Comparison of ENCODE assay signal across 18 cellular contexts in the genomic region with DNA sequence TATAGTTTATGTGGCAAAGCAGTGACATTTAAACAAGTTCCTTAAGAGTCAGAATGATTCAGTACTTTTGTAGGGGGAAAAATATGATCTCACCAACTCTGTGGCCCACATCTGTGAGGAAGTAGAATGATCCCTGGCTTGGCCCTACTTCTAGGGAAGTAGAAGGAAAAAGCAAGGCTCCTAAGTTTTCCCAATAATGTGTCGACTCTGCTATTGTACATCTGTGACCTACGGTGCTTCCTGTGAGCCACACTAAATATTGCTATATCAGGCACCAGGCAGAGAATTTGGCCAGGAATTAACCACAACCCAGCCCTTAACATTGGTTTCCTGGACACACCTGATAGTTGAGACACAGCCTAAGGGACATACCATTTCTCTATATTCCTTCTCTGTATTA. TPM values are rescaled to one million over a fixed set of nuclear protein-coding genes. Genes with fewer than 3 reads are reported as not detected.
A peak's percentile ranks its signal among the peaks of the same experiment; 100 is the strongest.
DNase-seq lines count a peak whose midpoint lies in the region; ATAC-seq and TF ChIP-seq lines count a peak whose summit lies in the region.
"Had no signal": no experiment of that assay in that cellular context is flagged by ENCODE, and none has a peak within 500 bp of the region (broad histone marks: within the 10 kb centered on the region; RNA-seq: fewer than 3 reads in every experiment).

No MANE protein-coding gene starts in this region.

- H3K27ac ChIP-seq in mesodermal cell (ENCODE audit: low read depth, low read length, severe bottlenecking), result peak overlapping the region; percentile 98
- H3K27ac ChIP-seq: sigmoid colon had no signal

- peak; percentile 73 for DNase-seq in Caki2 (ENCODE audit: low read depth)
- DNase-seq in M059J (ENCODE audit: low read depth), result peak; percentile 62
- DNase-seq in epithelial cell of esophagus (ENCODE audit: low read depth), result peak; percentile 38
- no peak for DNase-seq in T-helper 2 cell
- DNase-seq in stimulated activated CD4-positive, alpha-beta T cell treated with anti-CD3 and anti-CD28 coated beads, Interleukin-15, amount 100 ng/mL, for 24 hours, result no peak
- DNase-seq: activated CD4-positive, alpha-beta memory T cell treated with anti-CD3 and anti-CD28 coated beads, Interleukin-2, amount 10 ng/mL, durations not matched to agents 7 days and 5 days; activated T-cell treated with anti-CD3 and anti-CD28 coated beads, Interleukin-2, amount 50 U/mL, for 48 hours; hippocampal formation; KG1; NCI-H1092; NCI-H2081; NCI-H510A; occipital lobe; Right ventricle myocardium superior; sigmoid colon had no signal

- peaks cover 35% of the 10 kb centered on the region for H3K4me1 ChIP-seq in mesodermal cell (ENCODE audit: control insufficient read depth, insufficient read depth, low read length, poor library complexity, severe bottlenecking)

- ATAC-seq in GM21360 (IDR thresholded peaks at IDR 0.05; ENCODE audit: unreplicated experiment) (no peak), HG02973 (IDR thresholded peaks at IDR 0.05; ENCODE audit: unreplicated experiment) (no peak)

- H3K4me3 ChIP-seq in epithelial cell of esophagus (ENCODE audit: low read length) (no peak overlapping the region), mesodermal cell (ENCODE audit: extremely low read depth, insufficient read depth, low read length, poor library complexity, severe bottlenecking) (no peak overlapping the region)
- H3K4me3 ChIP-seq: sigmoid colon had no signal

- in situ Hi-C loops in Caki2 (cut with HindIII; ENCODE audit: low pct_unique_long_range_greater_than_20kb, low sequenced_read_pairs), result no loop called here

- WGBS in mesodermal cell (ENCODE audit: insufficient coverage in 2 of 2), 2 experiments, result 90 to 100% methylated on average over 2 of the region's 2 CpGs

- no peaks in the 10 kb centered on the region for H3K36me3 ChIP-seq in mesodermal cell (ENCODE audit: control insufficient read depth, insufficient read depth, low read length)
- H3K36me3 ChIP-seq: sigmoid colon had no signal

- H3K9me3 ChIP-seq in mesodermal cell (ENCODE audit: control insufficient read depth, low read length), result peaks cover 4% of the 10 kb centered on the region
- H3K9me3 ChIP-seq: sigmoid colon had no signal

- TF ChIP-seq CTCF in epithelial cell of esophagus (IDR thresholded peaks at IDR 0.05; ENCODE audit: insufficient read depth, low read depth, low read length, missing control alignments), result no peak

RNA-seq across cellular contexts. Expression of gene NID2, which starts 9.2 kb away (rescaled TPM):
- total RNA-seq in Caki2 (2014; rRNA removed; shearing (Covaris generic); ENCODE audit: low replicate concordance), result 6.2 and 6.4 TPM in 2 replicates
- 69.9 and 72.7 TPM in 2 replicates for total RNA-seq in M059J (2014; rRNA removed; shearing (Covaris generic))
- polyA plus RNA-seq in mesodermal cell (2013, experiment 1 of 2), result 230 TPM
- polyA plus RNA-seq in mesodermal cell (2013, experiment 2 of 2), result 314 TPM

Comparison
In these comparisons a context has a peak if more than half of its experiments do, and no peak if none do; other contexts are left out.
1. DNase-seq: peak in Caki2 (single experiment), M059J (single experiment) and epithelial cell of esophagus (single experiment); none in T-helper 2 cell (0 of 5) and stimulated activated CD4-positive, alpha-beta T cell treated with anti-CD3 and anti-CD28 coated beads, Interleukin-15, amount 100 ng/mL, for 24 hours (single experiment).